Comparison of ENCODE assay signal across 12 cellular contexts in the genomic region with DNA sequence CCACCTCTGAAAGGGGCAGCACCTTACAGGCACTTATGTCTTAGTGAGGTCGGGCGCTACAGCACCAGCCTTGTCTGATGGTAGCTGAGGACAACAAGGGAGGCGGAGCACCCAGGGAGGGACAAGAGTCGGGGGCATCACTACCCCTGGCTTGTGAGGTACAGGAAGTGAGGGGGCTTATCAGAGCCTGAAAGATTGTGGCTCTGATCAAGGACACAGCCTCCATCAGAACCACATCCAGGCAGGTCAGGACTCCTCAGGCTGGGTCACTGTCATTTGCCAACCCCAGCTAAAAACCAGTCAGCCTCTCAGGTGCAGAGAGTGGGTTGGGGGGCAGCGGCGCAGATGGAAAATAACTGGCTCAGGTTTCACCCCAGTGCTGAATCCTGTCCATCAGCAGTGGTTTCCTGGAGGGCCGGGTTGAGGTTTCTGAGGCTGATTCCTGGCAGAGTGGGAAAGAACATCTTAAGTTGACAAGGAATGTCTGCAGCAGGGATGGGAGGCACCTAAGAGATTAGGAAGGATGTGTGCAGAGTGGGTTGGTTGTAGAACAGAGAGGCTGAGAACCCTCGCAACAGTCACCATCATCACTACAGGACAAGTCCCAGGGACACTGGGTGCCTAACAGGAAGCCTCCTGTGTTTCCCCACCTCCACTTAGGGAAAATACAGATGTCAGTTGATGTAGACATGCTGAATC. TPM values are rescaled to one million over a fixed set of nuclear protein-coding genes. Genes with fewer than 3 reads are reported as not detected.
DNase-seq lines count a peak whose midpoint lies in the region; ATAC-seq and TF ChIP-seq lines count a peak whose summit lies in the region.
"Had no signal": no experiment of that assay in that cellular context is flagged by ENCODE, and none has a peak within 500 bp of the region (broad histone marks: within the 10 kb centered on the region; RNA-seq: fewer than 3 reads in every experiment).

No MANE protein-coding gene starts in this region.

- no peaks in the 10 kb centered on the region for H3K36me3 ChIP-seq in BLaER1
- H3K36me3 ChIP-seq in DND-41 (ENCODE audit: insufficient read depth, low read length), result no peaks in the 10 kb centered on the region
- no peaks in the 10 kb centered on the region for H3K36me3 ChIP-seq in endodermal cell (ENCODE audit: control insufficient read depth, insufficient read depth, low read length)
- no peaks in the 10 kb centered on the region for H3K36me3 ChIP-seq in MG63
- H3K36me3 ChIP-seq: transverse colon had no signal

- H3K27ac ChIP-seq in BLaER1, result peak overlapping the region; percentile 60
- peak overlapping the region; percentile 38; the same call in 1 of the 2 replicates for H3K27ac ChIP-seq in DND-41 (ENCODE audit: low read length)
- no peak overlapping the region for H3K27ac ChIP-seq in endodermal cell (ENCODE audit: low read depth, low read length)
- H3K27ac ChIP-seq: transverse colon had no signal

- TF ChIP-seq CTCF in DND-41 (IDR thresholded peaks at IDR 0.05; ENCODE audit: borderline replicate concordance, extremely low read depth, low read length, poor library complexity, severe bottlenecking) (no peak), endodermal cell (conservative IDR thresholded peaks at IDR 0.05) (no peak)

- CTCF ChIA-PET in activated CD4-positive, alpha-beta T cell treated with anti-CD3 and anti-CD28 coated beads, Interleukin-2, amount 10 ng/mL, durations not matched to agents 7 days and 5 days (lab: Charles Lee), result interaction anchor here (0.6 to 3.2 kb wide), 7 partner anchors 10 to 296 kb away, joined by 3 to 8 read pairs (median 5); no protein-coding TSS in a partner anchor

- peaks cover 3% of the 10 kb centered on the region for H3K9me3 Mint-ChIP-seq in activated CD4-positive, alpha-beta T cell treated with anti-CD3 and anti-CD28 coated beads, Interleukin-2, amount 10 ng/mL, durations not matched to agents 7 days and 5 days
- peaks cover 17% of the 10 kb centered on the region for H3K9me3 Mint-ChIP-seq in endodermal cell

- H3K4me3 ChIP-seq in BLaER1 (no peak overlapping the region), DND-41 (ENCODE audit: low read depth in 1 of 2, low read length in 2 of 2) (no peak overlapping the region), endodermal cell (ENCODE audit: low read length) (no peak overlapping the region), MG63 (no peak overlapping the region)
- H3K4me3 ChIP-seq: transverse colon had no signal

- H3K4me1 Mint-ChIP-seq in activated CD4-positive, alpha-beta T cell treated with anti-CD3 and anti-CD28 coated beads, Interleukin-2, amount 10 ng/mL, durations not matched to agents 7 days and 5 days, result peaks cover 64% of the 10 kb centered on the region
- H3K4me1 Mint-ChIP-seq in endodermal cell, result no peaks in the 10 kb centered on the region

- H3K79me2 ChIP-seq in DND-41 (ENCODE audit: insufficient read depth, low read length), result no peaks in the 10 kb centered on the region

- H3K4me2 ChIP-seq in BLaER1, result peak overlapping the region; percentile 76
- no peak overlapping the region for H3K4me2 ChIP-seq in DND-41 (ENCODE audit: insufficient read depth, low read length)

- POLR2A ChIA-PET in activated CD4-positive, alpha-beta T cell treated with anti-CD3 and anti-CD28 coated beads, Interleukin-2, amount 10 ng/mL, durations not matched to agents 7 days and 5 days (lab: Charles Lee), result no interaction called here

- H3K4me3 Mint-ChIP-seq in activated CD4-positive, alpha-beta T cell treated with anti-CD3 and anti-CD28 coated beads, Interleukin-2, amount 10 ng/mL, durations not matched to agents 7 days and 5 days, result peak overlapping the region; percentile 78
- H3K4me3 Mint-ChIP-seq in endodermal cell, result no peak overlapping the region
- H3K4me3 Mint-ChIP-seq: B cell had no signal

- H3K36me3 Mint-ChIP-seq in activated CD4-positive, alpha-beta T cell treated with anti-CD3 and anti-CD28 coated beads, Interleukin-2, amount 10 ng/mL, durations not matched to agents 7 days and 5 days (ENCODE audit: low read depth), result peaks cover 31% of the 10 kb centered on the region
- no peaks in the 10 kb centered on the region for H3K36me3 Mint-ChIP-seq in endodermal cell (ENCODE audit: low read depth)

- 87 to 94% methylated on average over 6 to 8 of the region's 8 CpGs for WGBS in endodermal cell (ENCODE audit: insufficient coverage in 1 of 2, insufficient read length in 1 of 2), 2 experiments

- H3K9me3 ChIP-seq in BLaER1 (peaks cover 31% of the 10 kb centered on the region), DND-41 (ENCODE audit: insufficient read depth, low read length, severe bottlenecking) (no peaks in the 10 kb centered on the region), endodermal cell (ENCODE audit: control insufficient read depth, low read length) (no peaks in the 10 kb centered on the region), MG63 (no peaks in the 10 kb centered on the region; the same call in 1 of the 2 replicates)
- H3K9me3 ChIP-seq: transverse colon had no signal

- ATAC-seq in DND-41 (ENCODE audit: insufficient read depth, low read depth) (no peak), GM21360 (IDR thresholded peaks at IDR 0.05; ENCODE audit: unreplicated experiment) (no peak)

- peak overlapping the region; percentile 41; the same call in 1 of the 2 replicates for H3K9ac ChIP-seq in BLaER1
- H3K9ac ChIP-seq in DND-41 (ENCODE audit: low read depth, low read length), result no peak overlapping the region
- no peak overlapping the region for H3K9ac ChIP-seq in endodermal cell (ENCODE audit: extremely low read depth, low read length, poor library complexity, severe bottlenecking)

- peak overlapping the region; percentile 90 for H3K27ac Mint-ChIP-seq in activated CD4-positive, alpha-beta T cell treated with anti-CD3 and anti-CD28 coated beads, Interleukin-2, amount 10 ng/mL, durations not matched to agents 7 days and 5 days
- H3K27ac Mint-ChIP-seq in endodermal cell, result no peak overlapping the region
- H3K27ac Mint-ChIP-seq: B cell had no signal

- peaks cover 24% of the 10 kb centered on the region for H3K27me3 ChIP-seq in BLaER1
- no peaks in the 10 kb centered on the region for H3K27me3 ChIP-seq in DND-41 (ENCODE audit: insufficient read depth, low read length, poor library complexity)
- peaks cover 44% of the 10 kb centered on the region for H3K27me3 ChIP-seq in endodermal cell (ENCODE audit: control insufficient read depth, insufficient read depth, low read length, poor library complexity, severe bottlenecking)
- no peaks in the 10 kb centered on the region for H3K27me3 ChIP-seq in MG63

- H3K4me1 ChIP-seq in BLaER1, result peaks cover 71% of the 10 kb centered on the region
- peaks cover 34% of the 10 kb centered on the region for H3K4me1 ChIP-seq in DND-41 (ENCODE audit: insufficient read depth, low read length)
- no peaks in the 10 kb centered on the region for H3K4me1 ChIP-seq in endodermal cell (ENCODE audit: control insufficient read depth, insufficient read depth, low read length)

- DNase-seq in DND-41 (no peak), endodermal cell (peak; percentile 30), MG63 (no peak), NCI-H2196 (lab: John Stamatoyannopoulos, UW; ENCODE audit: unreplicated experiment) (no peak), NCI-H748 treated with DMSO at 0.1 percent for 48 hours (lab: John Stamatoyannopoulos, UW) (no peak)
- no peak for DNase-seq in activated CD4-positive, alpha-beta T cell treated with anti-CD3 and anti-CD28 coated beads, Interleukin-2, amount 10 ng/mL, durations not matched to agents 7 days and 5 days
- DNase-seq: EL, MV-4-11, transverse colon had no signal

- no peak overlapping the region for H2AFZ ChIP-seq in DND-41 (ENCODE audit: low read depth, low read length)

- H3K27me3 Mint-ChIP-seq in activated CD4-positive, alpha-beta T cell treated with anti-CD3 and anti-CD28 coated beads, Interleukin-2, amount 10 ng/mL, durations not matched to agents 7 days and 5 days, result peaks cover 1% of the 10 kb centered on the region
- peaks cover 44% of the 10 kb centered on the region for H3K27me3 Mint-ChIP-seq in endodermal cell (ENCODE audit: insufficient read depth)

- H4K20me1 ChIP-seq in BLaER1, result no peaks in the 10 kb centered on the region
- no peaks in the 10 kb centered on the region for H4K20me1 ChIP-seq in DND-41 (ENCODE audit: insufficient read depth, low read length)

RNA-seq across cellular contexts. Expression of gene FBLN7, which starts 45.3 kb away (rescaled TPM):
- 1 to 10 TPM; 7.9 to 8.3 TPM for total RNA-seq in activated CD4-positive, alpha-beta T cell treated with anti-CD3 and anti-CD28 coated beads, Interleukin-2, amount 10 ng/mL, durations not matched to agents 7 days and 5 days
- 1 to 10 TPM; 4.0 to 8.7 TPM for total RNA-seq in endodermal cell
- 16.0 TPM for polyA plus RNA-seq in endodermal cell (2013, experiment 1 of 2)
- polyA plus RNA-seq in endodermal cell (2013, experiment 2 of 2), result 13.9 TPM
- total RNA-seq in MG63 (2014; rRNA removed; shearing (Covaris generic); ENCODE audit: low replicate concordance), result not detected in 2 replicates
